ENCODE assay signal across 8 cellular contexts in genomic region chr1:153967109-153967999, GRCh38. TPM values are rescaled to one million over a fixed set of nuclear protein-coding genes. Genes with fewer than 3 reads are reported as not detected.
A peak's percentile ranks its signal among the peaks of the same experiment; 100 is the strongest.
DNase-seq lines count a peak whose midpoint lies in the region; ATAC-seq and TF ChIP-seq lines count a peak whose summit lies in the region.

TSS of gene CREB3L4 (plus strand) at chr1:153967902. CDS start at chr1:153968526, 624 bp downstream.

- peak within 1 kb of the TSS; percentile 97 for H3K27ac Mint-ChIP-seq in activated B cell treated with CpG ODN at 0.5 μM for 24 hours
- H3K27ac Mint-ChIP-seq in central memory CD8-positive, alpha-beta T cell (ENCODE audit: low read depth) = peak within 1 kb of the TSS; percentile 91

- no peaks in the 10 kb centered on the region for H3K9me3 Mint-ChIP-seq in activated B cell treated with CpG ODN at 0.5 μM for 24 hours
- no peaks in the 10 kb centered on the region for H3K9me3 Mint-ChIP-seq in central memory CD8-positive, alpha-beta T cell

- peak; percentile 95 to 97 for DNase-seq in AML-193 (lab: John Stamatoyannopoulos, UW)
- DNase-seq in NCI-H226 = peak; percentile 97
- DNase-seq in activated B cell treated with CpG ODN at 0.5 μM for 24 hours = peak; percentile 72
- peak; percentile 56 to 70 for DNase-seq in central memory CD8-positive, alpha-beta T cell (ENCODE audit: low spot score in 2 of 2)
- DNase-seq in islet precursor cell = peak; percentile 98
- DNase-seq in stimulated activated CD4-positive, alpha-beta T cell treated with anti-CD3 and anti-CD28 coated beads, Interleukin-12 subunit alpha, Interleukin-12 subunit beta, amount 100 ng/mL, for 4 hours = peak; percentile 72

- POLR2A ChIA-PET in activated B cell treated with CpG ODN at 0.5 μM for 24 hours (lab: Charles Lee) = interaction anchor here (0.5 to 8.2 kb wide), 26 partner anchors 10 to 1507 kb away, joined by 3 to 230 read pairs (median 7); partner anchors contain the start of genes CHTOP, CRTC2, DENND4B and GATAD2B

- peak within 1 kb of the TSS; percentile 96 for H3K4me3 Mint-ChIP-seq in activated B cell treated with CpG ODN at 0.5 μM for 24 hours
- H3K4me3 Mint-ChIP-seq in central memory CD8-positive, alpha-beta T cell = peak within 1 kb of the TSS; percentile 91

- ATAC-seq in GM19025 (IDR thresholded peaks at IDR 0.05; ENCODE audit: low read depth, unreplicated experiment) (peak; percentile 63), HG03280 (IDR thresholded peaks at IDR 0.05; ENCODE audit: unreplicated experiment) (peak; percentile 74), activated B cell treated with CpG ODN at 0.5 μM for 24 hours (ENCODE audit: low read depth) (peak; percentile 85)
- peak; percentile 92 for ATAC-seq in central memory CD8-positive, alpha-beta T cell (replicated peaks; ENCODE audit: extremely low read depth, poor library complexity, severe bottlenecking)

- H3K4me1 Mint-ChIP-seq in activated B cell treated with CpG ODN at 0.5 μM for 24 hours = peaks cover 62% of the 10 kb centered on the region
- peaks cover 46% of the 10 kb centered on the region for H3K4me1 Mint-ChIP-seq in central memory CD8-positive, alpha-beta T cell

- CTCF ChIA-PET in activated B cell treated with CpG ODN at 0.5 μM for 24 hours (lab: Charles Lee) = interaction anchor here (0.6 to 4.1 kb wide), 11 partner anchors 9 to 290 kb away, joined by 3 to 28 read pairs (median 6); partner anchors contain the start of genes CRTC2, DENND4B, JTB and RAB13

- TF ChIP-seq CTCF in activated B cell treated with CpG ODN at 0.5 μM for 24 hours (IDR thresholded peaks at IDR 0.05) = no peak

- intact Hi-C loops in activated B cell treated with CpG ODN at 0.5 μM for 24 hours (cut with micrococcal nuclease) = loop anchor here (1.0 kb wide), 5 partner anchors 9 to 44 kb away; partner anchors contain the start of genes CRTC2, DENND4B and JTB

- H3K36me3 Mint-ChIP-seq in activated B cell treated with CpG ODN at 0.5 μM for 24 hours (ENCODE audit: low read depth) = peaks cover 25% of the 10 kb centered on the region
- H3K36me3 Mint-ChIP-seq in central memory CD8-positive, alpha-beta T cell (ENCODE audit: insufficient read depth) = peaks cover 9% of the 10 kb centered on the region

- H3K27me3 Mint-ChIP-seq in activated B cell treated with CpG ODN at 0.5 μM for 24 hours = no peaks in the 10 kb centered on the region
- H3K27me3 Mint-ChIP-seq in central memory CD8-positive, alpha-beta T cell = no peaks in the 10 kb centered on the region

RNA-seq across cellular contexts. Expression of gene CREB3L4, which starts in this region (rescaled TPM):
- total RNA-seq in activated B cell treated with CpG ODN at 0.5 μM for 24 hours = 9.4 and 10.2 TPM in 2 replicates

Comparison
In these comparisons a context has a peak if more than half of its experiments do, and no peak if none do; other contexts are left out.
1. Peak in every context shown above with its lines: DNase-seq and ATAC-seq.